ENCODE assay signal across 8 cellular contexts in the genomic region with DNA sequence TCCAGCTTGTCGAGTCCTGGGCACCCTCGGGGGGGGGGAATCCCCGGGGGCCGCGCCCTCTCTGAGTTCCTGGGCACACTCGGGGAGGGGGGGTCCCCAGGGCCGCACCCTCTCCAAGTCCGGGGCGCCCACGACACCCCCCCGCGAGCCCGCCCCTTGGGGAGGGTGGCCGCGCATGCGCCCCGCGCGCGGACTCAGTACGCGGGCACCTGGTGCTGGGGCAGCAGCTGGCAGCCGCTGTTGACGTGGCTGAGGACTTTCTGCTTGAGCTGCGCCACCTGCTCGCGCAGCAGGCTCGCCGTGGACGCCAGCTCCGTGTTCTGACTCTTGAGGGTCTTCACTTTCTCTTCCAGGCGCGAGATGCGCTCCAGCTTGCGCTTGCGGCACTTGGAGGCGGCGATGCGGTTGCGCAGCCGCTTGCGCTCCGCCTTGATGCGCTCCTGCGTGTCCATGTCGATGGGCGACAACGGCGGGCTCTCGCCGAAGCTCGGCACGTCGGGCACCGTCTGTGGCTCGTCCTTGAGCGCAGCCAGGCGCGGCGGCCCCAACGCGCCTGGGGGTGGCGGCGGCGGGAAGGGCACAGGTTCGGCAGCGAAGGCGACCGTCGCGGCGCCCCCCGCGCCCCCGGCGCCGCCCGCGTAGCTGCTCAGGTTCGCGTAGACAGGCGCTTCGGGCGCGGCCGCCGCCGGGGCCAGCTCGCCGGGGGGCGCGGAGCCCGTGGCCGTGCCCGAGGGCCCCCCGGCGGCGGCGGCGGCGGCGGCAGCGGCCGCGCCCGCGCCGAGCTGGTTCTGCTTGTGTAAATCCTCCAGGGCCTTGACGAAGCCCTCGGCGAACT. TPM values are rescaled to one million over a fixed set of nuclear protein-coding genes. Genes with fewer than 3 reads are reported as not detected.
DNase-seq lines count a peak whose midpoint lies in the region; ATAC-seq and TF ChIP-seq lines count a peak whose summit lies in the region.

No MANE protein-coding gene starts in this region.

- DNase-seq in A673 (ENCODE audit: low spot score) (peak; percentile 81), fibroblast of mammary gland (ENCODE audit: low read depth) (peak; percentile 66)
- DNase-seq in activated T-helper 2 cell treated with anti-CD3 and anti-CD28 coated beads, Interferon-gamma antibody, Interleukin-2, Interleukin-4, amounts not matched to agents 10 μg/mL and 5 μg/mL and 100 μg/mL, durations not matched to agents 14 hours and 24 hours and 36 hours (ENCODE audit: low spot score): peak; percentile 76
- DNase-seq in naive thymus-derived CD8-positive, alpha-beta T cell: peak; percentile 75 to 93 (median 82)

- H3K36me3 Mint-ChIP-seq in activated T-helper 2 cell treated with anti-CD3 and anti-CD28 coated beads, Interferon-gamma antibody, Interleukin-2, Interleukin-4, amounts not matched to agents 10 μg/mL and 5 μg/mL and 100 μg/mL, durations not matched to agents 14 hours and 24 hours and 36 hours (ENCODE audit: low read depth): peaks cover 44% of the 10 kb centered on the region
- peaks cover 0 to 41% (median 7%) of the 10 kb centered on the region in 3 donors for H3K36me3 Mint-ChIP-seq in naive thymus-derived CD8-positive, alpha-beta T cell

- H3K4me1 ChIP-seq in A673 (ENCODE audit: insufficient read depth, low read length, poor library complexity, severe bottlenecking) (peaks cover 23% of the 10 kb centered on the region), HUES48 (ENCODE audit: control insufficient read depth, insufficient read depth, low read length) (peaks cover 15% of the 10 kb centered on the region), stomach smooth muscle (ENCODE audit: control insufficient read depth, insufficient read depth, low read length) (peaks cover 40% of the 10 kb centered on the region)

- ATAC-seq in GM18517 (IDR thresholded peaks at IDR 0.05; ENCODE audit: unreplicated experiment): peak; percentile 17
- ATAC-seq in naive thymus-derived CD8-positive, alpha-beta T cell: peak; percentile 4 to 11

- peak overlapping the region; percentile 98 for H3K27ac Mint-ChIP-seq in activated T-helper 2 cell treated with anti-CD3 and anti-CD28 coated beads, Interferon-gamma antibody, Interleukin-2, Interleukin-4, amounts not matched to agents 10 μg/mL and 5 μg/mL and 100 μg/mL, durations not matched to agents 14 hours and 24 hours and 36 hours
- H3K27ac Mint-ChIP-seq in naive thymus-derived CD8-positive, alpha-beta T cell: peak overlapping the region; percentile 87 to 100 (median 98)

- POLR2A ChIA-PET in A673 (lab: Charles Lee; ENCODE audit: low non-redundant PET): interaction anchor here (0.6 to 3.1 kb wide), 9 partner anchors 12 to 347 kb away, joined by 3 to 88 read pairs (median 9); partner anchors contain the start of gene LSM4
- POLR2A ChIA-PET in naive thymus-derived CD8-positive, alpha-beta T cell (lab: Charles Lee): interaction anchor here (0.6 to 23.0 kb wide), 54 partner anchors 9 to 1389 kb away, joined by 3 to 2305 read pairs (median 4); partner anchors contain the start of genes ARRDC2, BST2, COPE and DDX49

- no peaks in the 10 kb centered on the region for H3K27me3 Mint-ChIP-seq in activated T-helper 2 cell treated with anti-CD3 and anti-CD28 coated beads, Interferon-gamma antibody, Interleukin-2, Interleukin-4, amounts not matched to agents 10 μg/mL and 5 μg/mL and 100 μg/mL, durations not matched to agents 14 hours and 24 hours and 36 hours (ENCODE audit: low read depth)
- H3K27me3 Mint-ChIP-seq in naive thymus-derived CD8-positive, alpha-beta T cell: peaks cover 0 to 6% (median 0%) of the 10 kb centered on the region in 5 donors

- no TSS peak for BruUV-seq in A673 (replicated peaks; lab: Mats Ljungman, UMichigan)

- no peaks in the 10 kb centered on the region for H3K27me3 ChIP-seq in A673 (replicated peaks; ENCODE audit: insufficient read depth, low read depth, low read length, poor library complexity)
- H3K27me3 ChIP-seq in HUES48 (ENCODE audit: control insufficient read depth, insufficient read depth, low read length): no peaks in the 10 kb centered on the region
- no peaks in the 10 kb centered on the region for H3K27me3 ChIP-seq in stomach smooth muscle (ENCODE audit: control insufficient read depth in 1 of 2, insufficient read depth in 2 of 2, low read length in 2 of 2)

- CTCF ChIA-PET in A673 (lab: Charles Lee): interaction anchor here (0.8 to 2.0 kb wide), 6 partner anchors 12 to 181 kb away, joined by 4 to 74 read pairs (median 7); partner anchors contain the start of gene LSM4

- TF ChIP-seq CTCF in A673 (conservative IDR thresholded peaks at IDR 0.05; ENCODE audit: low read depth, low read length): no peak
- no peak for TF ChIP-seq CTCF in fibroblast of mammary gland (conservative IDR thresholded peaks at IDR 0.05; ENCODE audit: control insufficient read depth, insufficient read depth, low read depth, low read length)

- H3K9me3 ChIP-seq in A673 (ENCODE audit: low read depth, low read length, poor library complexity, severe bottlenecking) (no peaks in the 10 kb centered on the region), HUES48 (ENCODE audit: control insufficient read depth, insufficient read depth, low read length) (no peaks in the 10 kb centered on the region), stomach smooth muscle (ENCODE audit: control insufficient read depth in 2 of 2, low read length in 2 of 2) (no peaks in the 10 kb centered on the region)

- H3K4me3 Mint-ChIP-seq in activated T-helper 2 cell treated with anti-CD3 and anti-CD28 coated beads, Interferon-gamma antibody, Interleukin-2, Interleukin-4, amounts not matched to agents 10 μg/mL and 5 μg/mL and 100 μg/mL, durations not matched to agents 14 hours and 24 hours and 36 hours (ENCODE audit: low read depth): peak overlapping the region; percentile 92
- peak overlapping the region; percentile 93 to 99 (median 97) for H3K4me3 Mint-ChIP-seq in naive thymus-derived CD8-positive, alpha-beta T cell

- peaks cover 33% of the 10 kb centered on the region for H3K4me1 Mint-ChIP-seq in activated T-helper 2 cell treated with anti-CD3 and anti-CD28 coated beads, Interferon-gamma antibody, Interleukin-2, Interleukin-4, amounts not matched to agents 10 μg/mL and 5 μg/mL and 100 μg/mL, durations not matched to agents 14 hours and 24 hours and 36 hours (ENCODE audit: low read depth)
- H3K4me1 Mint-ChIP-seq in naive thymus-derived CD8-positive, alpha-beta T cell: peaks cover 29 to 57% (median 48%) of the 10 kb centered on the region in 4 donors

- H3K36me3 ChIP-seq in A673 (ENCODE audit: insufficient read depth, low read length, poor library complexity, severe bottlenecking) (peaks cover 26% of the 10 kb centered on the region), HUES48 (ENCODE audit: control insufficient read depth, insufficient read depth, low read length) (peaks cover 12% of the 10 kb centered on the region), stomach smooth muscle (ENCODE audit: control insufficient read depth in 2 of 2, insufficient read depth in 2 of 2, low read length in 2 of 2) (peaks cover 7 to 9% of the 10 kb centered on the region in 2 donors)

- peak overlapping the region; percentile 99 for H3K27ac ChIP-seq in A673 (ENCODE audit: low read depth, low read length, poor library complexity, severe bottlenecking)
- H3K27ac ChIP-seq in HUES48 (ENCODE audit: low read depth, low read length): peak overlapping the region; percentile 92
- H3K27ac ChIP-seq in stomach smooth muscle (ENCODE audit: low read length): peak overlapping the region; percentile 99

- H3K4me3 ChIP-seq in A673 (ENCODE audit: low read depth, low read length, poor library complexity, severe bottlenecking): peak overlapping the region; percentile 86
- peak overlapping the region; percentile 100 for H3K4me3 ChIP-seq in HUES48 (ENCODE audit: low read depth, low read length)
- peak overlapping the region; percentile 92 for H3K4me3 ChIP-seq in fibroblast of mammary gland (ENCODE audit: control insufficient read depth, low read depth, low read length)
- peak overlapping the region; percentile 97 to 99 for H3K4me3 ChIP-seq in stomach smooth muscle (ENCODE audit: low read length in 2 of 2)

- no peaks in the 10 kb centered on the region for H3K9me3 Mint-ChIP-seq in activated T-helper 2 cell treated with anti-CD3 and anti-CD28 coated beads, Interferon-gamma antibody, Interleukin-2, Interleukin-4, amounts not matched to agents 10 μg/mL and 5 μg/mL and 100 μg/mL, durations not matched to agents 14 hours and 24 hours and 36 hours
- peaks cover 0 to 6% (median 0%) of the 10 kb centered on the region in 9 donors for H3K9me3 Mint-ChIP-seq in naive thymus-derived CD8-positive, alpha-beta T cell

- intact Hi-C loops in A673 (cut with micrococcal nuclease; ENCODE audit: unreplicated experiment): loop anchor here (2.0 kb wide), 1 partner anchor 136 kb away; no protein-coding TSS in a partner anchor
- intact Hi-C loops in activated T-helper 2 cell treated with anti-CD3 and anti-CD28 coated beads, Interferon-gamma antibody, Interleukin-2, Interleukin-4, amounts not matched to agents 10 μg/mL and 5 μg/mL and 100 μg/mL, durations not matched to agents 14 hours and 24 hours and 36 hours (cut with micrococcal nuclease): no loop called here

- peak overlapping the region; percentile 97 for H3K9ac ChIP-seq in HUES48 (ENCODE audit: low read depth, low read length)
- peak overlapping the region; percentile 99 to 100 for H3K9ac ChIP-seq in stomach smooth muscle (ENCODE audit: low read length in 2 of 2)

RNA-seq across cellular contexts. Expression of gene JUND, which starts 1.0 kb away (rescaled TPM):
- 128 and 136 TPM in 2 replicates for total RNA-seq in A673 (2021)
- 185 TPM for polyA plus RNA-seq in PFSK-1 (2012; ENCODE audit: insufficient read length, low read depth)
- 462 and 464 TPM in 2 replicates for total RNA-seq in activated T-helper 2 cell treated with anti-CD3 and anti-CD28 coated beads, Interferon-gamma antibody, Interleukin-2, Interleukin-4, amounts not matched to agents 10 μg/mL and 5 μg/mL and 100 μg/mL, durations not matched to agents 14 hours and 24 hours and 36 hours
- total RNA-seq in naive thymus-derived CD8-positive, alpha-beta T cell: 100 to 1,000 TPM; 181 to 189 TPM
- polyA plus RNA-seq in naive thymus-derived CD8-positive, alpha-beta T cell: 100 to 1,000 TPM in 1 of 3 donors, 10 to 100 TPM in 2; 43.3 to 169 (median 69.1) TPM

RNA-seq across cellular contexts. Expression of gene IQCN, which starts 6.2 kb away (rescaled TPM):
- 10.2 and 12.0 TPM in 2 replicates for total RNA-seq in A673 (2021)
- polyA plus RNA-seq in PFSK-1 (2012; ENCODE audit: insufficient read length, low read depth): 0.40 TPM
- total RNA-seq in activated T-helper 2 cell treated with anti-CD3 and anti-CD28 coated beads, Interferon-gamma antibody, Interleukin-2, Interleukin-4, amounts not matched to agents 10 μg/mL and 5 μg/mL and 100 μg/mL, durations not matched to agents 14 hours and 24 hours and 36 hours: 2.9 and 3.3 TPM in 2 replicates
- 1 to 10 TPM; 7.4 to 8.4 TPM for total RNA-seq in naive thymus-derived CD8-positive, alpha-beta T cell
- polyA plus RNA-seq in naive thymus-derived CD8-positive, alpha-beta T cell: under 1 TPM in 2 of 3 donors, not detected in 1; 0.06 to 0.15 TPM

RNA-seq across cellular contexts. Expression of gene LSM4, which starts 42.4 kb away (rescaled TPM):
- total RNA-seq in A673 (2021): 252 and 262 TPM in 2 replicates
- 257 TPM for polyA plus RNA-seq in PFSK-1 (2012; ENCODE audit: insufficient read length, low read depth)
- 198 and 208 TPM in 2 replicates for total RNA-seq in activated T-helper 2 cell treated with anti-CD3 and anti-CD28 coated beads, Interferon-gamma antibody, Interleukin-2, Interleukin-4, amounts not matched to agents 10 μg/mL and 5 μg/mL and 100 μg/mL, durations not matched to agents 14 hours and 24 hours and 36 hours
- total RNA-seq in naive thymus-derived CD8-positive, alpha-beta T cell: 10 to 100 TPM; 82.1 to 84.0 TPM
- polyA plus RNA-seq in naive thymus-derived CD8-positive, alpha-beta T cell: 100 to 1,000 TPM; 162 to 198 (median 181) TPM

RNA-seq across cellular contexts. Expression of gene PDE4C, which starts 54.2 kb away (rescaled TPM):
- not detected in 2 replicates for total RNA-seq in A673 (2021)
- 1.1 TPM for polyA plus RNA-seq in PFSK-1 (2012; ENCODE audit: insufficient read length, low read depth)
- total RNA-seq in activated T-helper 2 cell treated with anti-CD3 and anti-CD28 coated beads, Interferon-gamma antibody, Interleukin-2, Interleukin-4, amounts not matched to agents 10 μg/mL and 5 μg/mL and 100 μg/mL, durations not matched to agents 14 hours and 24 hours and 36 hours: 0.14 TPM in 2 replicates
- not detected for total RNA-seq in naive thymus-derived CD8-positive, alpha-beta T cell
- polyA plus RNA-seq in naive thymus-derived CD8-positive, alpha-beta T cell: not detected

RNA-seq across cellular contexts. Expression of gene PGPEP1, which starts 59.9 kb away (rescaled TPM):
- total RNA-seq in A673 (2021): 15.8 and 23.0 TPM in 2 replicates
- 10.6 TPM for polyA plus RNA-seq in PFSK-1 (2012; ENCODE audit: insufficient read length, low read depth)
- total RNA-seq in activated T-helper 2 cell treated with anti-CD3 and anti-CD28 coated beads, Interferon-gamma antibody, Interleukin-2, Interleukin-4, amounts not matched to agents 10 μg/mL and 5 μg/mL and 100 μg/mL, durations not matched to agents 14 hours and 24 hours and 36 hours: 24.9 and 29.4 TPM in 2 replicates
- 10 to 100 TPM; 55.9 to 61.0 TPM for total RNA-seq in naive thymus-derived CD8-positive, alpha-beta T cell
- 10 to 100 TPM in 1 of 3 donors, 1 to 10 TPM in 2; 9.3 to 11.9 (median 9.7) TPM for polyA plus RNA-seq in naive thymus-derived CD8-positive, alpha-beta T cell

Comparison
In these comparisons a context has a peak if more than half of its experiments do, and no peak if none do; other contexts are left out.
1. Peak in every context shown above with its lines: DNase-seq, ATAC-seq, H3K4me3 ChIP-seq and H3K27ac ChIP-seq.